10 cellular contexts compared by ENCODE assay signal in the genomic region with DNA sequence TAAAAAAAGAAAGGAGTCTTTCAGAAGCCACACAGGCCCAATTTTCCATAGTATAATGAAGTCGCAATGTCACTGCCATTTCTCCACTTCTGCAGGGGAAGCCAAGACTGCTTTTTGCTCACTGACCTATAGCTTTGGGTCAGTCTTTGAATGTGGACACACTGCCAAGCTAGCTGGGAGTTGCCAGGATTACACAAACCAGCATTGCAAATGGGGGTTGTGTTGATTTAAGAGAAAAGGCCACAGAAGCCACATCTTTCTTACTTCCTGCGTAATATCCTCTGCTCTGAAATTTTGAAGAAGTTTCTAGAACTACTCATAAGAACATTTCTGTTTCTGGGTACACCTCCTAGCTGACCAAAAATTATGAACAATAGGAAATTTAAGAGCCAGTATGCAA. TPM values are rescaled to one million over a fixed set of nuclear protein-coding genes. Genes with fewer than 3 reads are reported as not detected.
DNase-seq lines count a peak whose midpoint lies in the region; ATAC-seq and TF ChIP-seq lines count a peak whose summit lies in the region.
"Had no signal": no experiment of that assay in that cellular context is flagged by ENCODE, and none has a peak within 500 bp of the region (broad histone marks: within the 10 kb centered on the region; RNA-seq: fewer than 3 reads in every experiment).

No MANE protein-coding gene starts in this region.

- peak; percentile 47 to 63 for ATAC-seq in activated CD4-positive, CD25-positive, alpha-beta regulatory T cell treated with anti-CD3 and anti-CD28 coated beads, Interleukin-2, amount 50 U/mL, for 24 hours
- ATAC-seq in stimulated activated naive CD8-positive, alpha-beta T cell treated with anti-CD3 and anti-CD28 coated beads, Interleukin-15, Interleukin-2, amounts not matched to agents 100 U/mL and 50 U/mL, for 24 hours: peak; percentile 56
- ATAC-seq: A549 had no signal

- H3K36me3 Mint-ChIP-seq in chondrocyte (ENCODE audit: low read depth): no peaks in the 10 kb centered on the region

- no peaks in the 10 kb centered on the region for H3K27me3 Mint-ChIP-seq in chondrocyte (ENCODE audit: low read depth)

- H3K4me1 Mint-ChIP-seq in chondrocyte (ENCODE audit: low read depth): no peaks in the 10 kb centered on the region

- no peak for TF ChIP-seq CTCF in chondrocyte (IDR thresholded peaks at IDR 0.05)

- no peak overlapping the region for H3K27ac Mint-ChIP-seq in chondrocyte (ENCODE audit: unreplicated experiment)

- DNase-seq in activated CD4-positive, CD25-positive, alpha-beta regulatory T cell treated with anti-CD3 and anti-CD28 coated beads, Interleukin-2, amount 50 U/mL, for 72 hours: no peak
- peak; percentile 97 for DNase-seq in SKM-1 treated with dmso at 0.1 percent for 144 hours (lab: John Stamatoyannopoulos, UW; ENCODE audit: unreplicated experiment)
- peak; percentile 7 for DNase-seq in foreskin melanocyte
- DNase-seq in stimulated activated naive CD8-positive, alpha-beta T cell treated with anti-CD3 and anti-CD28 coated beads, Interleukin-15, Interleukin-2, amounts not matched to agents 100 U/mL and 50 U/mL, for 24 hours: no peak
- no peak for DNase-seq in chondrocyte (ENCODE audit: low spot score)
- DNase-seq in NCI-H2227 treated with DMSO at 0.1 percent for 48 hours (lab: John Stamatoyannopoulos, UW): no peak
- no peak for DNase-seq in dermis blood vessel endothelial cell
- DNase-seq: NCI-H2107 had no signal

- peaks cover 6% of the 10 kb centered on the region for H3K9me3 Mint-ChIP-seq in chondrocyte (ENCODE audit: low read depth)

- H3K4me3 Mint-ChIP-seq in chondrocyte (ENCODE audit: unreplicated experiment): no peak overlapping the region

RNA-seq across cellular contexts. Expression of a gene that starts 45.8 kb away (rescaled TPM):
- total RNA-seq in chondrocyte: not detected in 3 replicates
- 0.05 TPM in 1 of 2 replicates, not detected in the other for total RNA-seq in dermis blood vessel endothelial cell

Comparison
In these comparisons a context has a peak if more than half of its experiments do, and no peak if none do; other contexts are left out.
1. DNase-seq: peak in SKM-1 treated with dmso at 0.1 percent for 144 hours (single experiment) and foreskin melanocyte (single experiment); none in activated CD4-positive, CD25-positive, alpha-beta regulatory T cell treated with anti-CD3 and anti-CD28 coated beads, Interleukin-2, amount 50 U/mL, for 72 hours (single experiment), stimulated activated naive CD8-positive, alpha-beta T cell treated with anti-CD3 and anti-CD28 coated beads, Interleukin-15, Interleukin-2, amounts not matched to agents 100 U/mL and 50 U/mL, for 24 hours (single experiment), chondrocyte (single experiment), NCI-H2227 treated with DMSO at 0.1 percent for 48 hours (single experiment) and dermis blood vessel endothelial cell (single experiment).